In the genomic region with DNA sequence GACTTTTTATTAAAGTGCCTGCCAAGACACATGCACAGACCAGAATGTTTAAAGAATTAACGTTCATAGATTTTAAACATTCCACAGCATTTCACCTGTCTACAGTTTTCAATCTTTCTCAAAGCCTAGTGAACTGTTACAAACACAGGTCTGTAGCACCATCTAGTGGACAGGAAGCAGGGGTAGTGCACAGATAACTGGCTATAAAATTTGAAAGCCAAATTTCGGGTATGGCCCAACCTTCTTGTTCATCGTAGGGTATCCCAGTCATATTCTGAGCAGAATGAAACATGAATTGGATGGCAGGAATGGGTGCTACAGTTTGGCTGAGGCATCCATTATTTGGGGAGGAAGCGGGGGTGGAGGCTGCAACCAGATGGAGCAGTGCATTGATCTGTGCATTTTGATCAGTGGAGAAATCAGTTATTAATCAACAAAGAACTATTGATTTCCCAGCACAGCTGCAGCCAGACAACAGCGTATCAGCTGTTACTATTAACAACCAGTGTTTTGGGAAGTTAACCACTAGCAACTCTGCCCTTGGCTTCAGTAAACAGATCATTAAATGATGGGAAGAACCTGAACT, we compare ENCODE assay signal across 8 cellular contexts. TPM values are rescaled to one million over a fixed set of nuclear protein-coding genes. Genes with fewer than 3 reads are reported as not detected.
DNase-seq lines count a peak whose midpoint lies in the region; ATAC-seq, FAIRE-seq and TF ChIP-seq lines count a peak whose summit lies in the region.

No MANE protein-coding gene starts in this region.

- H3K9me2 ChIP-seq in Karpas-422 (replicated peaks; ENCODE audit: insufficient read depth, low read length), result no peaks in the 10 kb centered on the region

- ATAC-seq in sciatic nerve, result no peak

- H3K4me1 Mint-ChIP-seq in H9, result peaks cover 18% of the 10 kb centered on the region in 2 experiments

- H3K36me3 Mint-ChIP-seq in H9 (ENCODE audit: insufficient read depth in 1 of 3, low read depth in 3 of 3), result no peaks in the 10 kb centered on the region

- CTCF ChIA-PET in H1 (lab: Charles Lee; ENCODE audit: partially characterized antibody), result interaction anchor here (0.6 to 5.6 kb wide), 38 partner anchors 9 to 794 kb away, joined by 3 to 32 read pairs (median 4); a partner anchor contains a TSS

- H3K23ac ChIP-seq in H9 (ENCODE audit: insufficient read length, low read depth, low read length) (no peak overlapping the region), H1 (ENCODE audit: insufficient read length) (no peak overlapping the region)

- no peak overlapping the region for H3K4ac ChIP-seq in H9 (ENCODE audit: low read depth, low read length)
- H3K4ac ChIP-seq in H1 (replicated peaks; ENCODE audit: insufficient read length, low read depth, low read length), result no peak overlapping the region

- H2BK20ac ChIP-seq in H9 (ENCODE audit: low read depth, low read length, poor library complexity, severe bottlenecking), result no peak overlapping the region
- no peak overlapping the region for H2BK20ac ChIP-seq in H1 (ENCODE audit: low read length)

- TF ChIP-seq RAD21 in H1 (IDR thresholded peaks at IDR 0.05 in 1 of 2, conservative IDR thresholded peaks at IDR 0.05 in 1 of 2; ENCODE audit: low read depth in 2 of 2, low read length in 2 of 2), result peak; percentile 92 to 95

- no peak overlapping the region for H3K27ac Mint-ChIP-seq in H9

- H2BK5ac ChIP-seq in H9 (ENCODE audit: insufficient read length, low read length), result no peak overlapping the region
- H2BK5ac ChIP-seq in H1 (ENCODE audit: low read depth, low read length), result no peak overlapping the region

- H3K79me1 ChIP-seq in H9 (ENCODE audit: insufficient read depth, low read depth, low read length, poor library complexity, severe bottlenecking) (no peaks in the 10 kb centered on the region), H1 (ENCODE audit: low read depth, low read length) (no peaks in the 10 kb centered on the region)

- DNase-seq in AG08395 (ENCODE audit: low spot score), result peak; percentile 67
- DNase-seq in GM06990 (ENCODE audit: extremely low read depth, insufficient read length), result peak; percentile 15
- no peak for DNase-seq in H9
- peak; percentile 89 for DNase-seq in Karpas-422
- no peak for DNase-seq in Peyer's patch
- DNase-seq in H1 (ENCODE audit: low read depth in 1 of 2, low spot score in 2 of 2), result no peak
- peak; percentile 58 for DNase-seq in midbrain (lab: John Stamatoyannopoulos, UW)
- DNase-seq in sciatic nerve (ENCODE audit: low spot score), result no peak

- H3K4me3 Mint-ChIP-seq in H9, result no peak overlapping the region

- intact Hi-C loops in sciatic nerve (cut with DNase I), result no loop called here

- H2BK12ac ChIP-seq in H9 (ENCODE audit: insufficient read length, low read depth, low read length) (no peak overlapping the region), H1 (ENCODE audit: low read depth, low read length) (no peak overlapping the region; the same call in 1 of the 2 replicates)

- no peaks in the 10 kb centered on the region for H4K20me1 ChIP-seq in H9 (ENCODE audit: control insufficient read depth, insufficient read depth, insufficient read length)
- no peaks in the 10 kb centered on the region; the same call in 1 of the 2 replicates for H4K20me1 ChIP-seq in Karpas-422 (ENCODE audit: insufficient read depth, low read depth, low read length)
- H4K20me1 ChIP-seq in H1 (replicated peaks in 1 of 2; ENCODE audit: control insufficient read depth in 1 of 2, insufficient read depth in 2 of 2, low read length in 2 of 2), result no peaks in the 10 kb centered on the region

- FAIRE-seq in H1 (lab: Jason Lieb, UNC), result peak; percentile 84

- H3K23me2 ChIP-seq in H9 (ENCODE audit: insufficient read length, low read depth, low read length, poor library complexity, severe bottlenecking) (no peaks in the 10 kb centered on the region), H1 (ENCODE audit: low read depth, low read length) (no peaks in the 10 kb centered on the region; the same call in 1 of the 2 replicates)

- H2AK5ac ChIP-seq in H9 (ENCODE audit: insufficient read length, low read length), result no peak overlapping the region
- H2AK5ac ChIP-seq in H1 (ENCODE audit: low read depth, low read length), result no peak overlapping the region

- TF ChIP-seq CTCF in GM06990 (IDR thresholded peaks at IDR 0.05; ENCODE audit: insufficient read depth, low read length, poor library complexity, severe bottlenecking), result peak; percentile 82
- peak; percentile 87 for TF ChIP-seq CTCF in H9 (conservative IDR thresholded peaks at IDR 0.05)
- TF ChIP-seq CTCF in Peyer's patch (IDR thresholded peaks at IDR 0.05), result peak in 5 of 6 experiments; percentile 1 to 64 (median 62)
- peak in 2 of 3 experiments; percentile 79 to 81; a peak in 3 of 4 replicates for TF ChIP-seq CTCF in H1 (IDR thresholded peaks at IDR 0.05; ENCODE audit: control extremely low read depth in 1 of 3, insufficient read depth in 1 of 3, low read depth in 1 of 3, low read length in 3 of 3)

- H4K5ac ChIP-seq in H9 (ENCODE audit: insufficient read length, low read depth, low read length) (no peak overlapping the region), H1 (ENCODE audit: insufficient read length, low read depth, low read length) (no peak overlapping the region)

- H3K27me3 ChIP-seq in GM06990 (replicated peaks; ENCODE audit: control insufficient read depth, insufficient read depth, low read length) (peaks cover 1% of the 10 kb centered on the region; the same call in 1 of the 2 replicates), H9 (ENCODE audit: insufficient read depth, low read length) (no peaks in the 10 kb centered on the region), Karpas-422 (ENCODE audit: low read length) (no peaks in the 10 kb centered on the region), Peyer's patch (no peaks in the 10 kb centered on the region), H1 (replicated peaks in 1 of 4; ENCODE audit: control insufficient read depth in 3 of 4, extremely low read depth in 1 of 4, insufficient read depth in 3 of 4, low read length in 3 of 4) (no peaks in the 10 kb centered on the region)

- H3K18ac ChIP-seq in H9 (ENCODE audit: insufficient read length, low read depth, low read length) (no peak overlapping the region), H1 (ENCODE audit: extremely low read depth, low read length) (no peak overlapping the region)

- no peak overlapping the region for H3K14ac ChIP-seq in H9 (ENCODE audit: insufficient read depth, low read length)
- H3K14ac ChIP-seq in H1 (ENCODE audit: insufficient read length), result no peak overlapping the region

- TF ChIP-seq POLR2A in Peyer's patch (IDR thresholded peaks at IDR 0.05) (no peak), H1 (IDR thresholded peaks at IDR 0.05; ENCODE audit: control extremely low read depth in 1 of 2, low read depth in 2 of 2, low read length in 2 of 2) (no peak)

- H3K56ac ChIP-seq in H9 (ENCODE audit: insufficient read length, low read depth, low read length), result no peak overlapping the region
- H3K56ac ChIP-seq in H1 (replicated peaks; ENCODE audit: insufficient read length, low read depth, low read length), result no peak overlapping the region

- H2BK15ac ChIP-seq in H9 (ENCODE audit: low read depth, low read length) (no peak overlapping the region), H1 (ENCODE audit: low read length) (0 out of 2 replicates have a peak overlapping the region, but pooled peaks have one; percentile 35)

- no peak overlapping the region for H4K8ac ChIP-seq in H9 (replicated peaks; ENCODE audit: insufficient read length, low read depth, low read length)
- H4K8ac ChIP-seq in H1 (ENCODE audit: extremely low read depth, insufficient read depth, low read length), result no peak overlapping the region

- TF ChIP-seq EP300 in H1 (IDR thresholded peaks at IDR 0.05; ENCODE audit: borderline replicate concordance in 1 of 2, low read depth in 2 of 2, low read length in 2 of 2), result no peak

- H3K4me2 ChIP-seq in H9 (ENCODE audit: insufficient read depth, insufficient read length, low read length) (no peak overlapping the region), Karpas-422 (ENCODE audit: low read depth, low read length, poor library complexity, severe bottlenecking) (no peak overlapping the region), H1 (ENCODE audit: insufficient read depth in 1 of 2, low read depth in 2 of 2, low read length in 2 of 2) (no peak overlapping the region)

- H2AFZ ChIP-seq in H9 (ENCODE audit: low read length) (no peak overlapping the region), Karpas-422 (ENCODE audit: low read length) (no peak overlapping the region), H1 (ENCODE audit: low read length) (no peak overlapping the region)

- H3K79me2 ChIP-seq in H9 (ENCODE audit: insufficient read depth, low read length) (no peaks in the 10 kb centered on the region), Karpas-422 (ENCODE audit: low read length) (no peaks in the 10 kb centered on the region), H1 (ENCODE audit: control insufficient read depth in 1 of 2, insufficient read depth in 2 of 2, low read length in 2 of 2) (no peaks in the 10 kb centered on the region)

- H3K9me3 ChIP-seq in H9 (ENCODE audit: control insufficient read depth, low read depth, low read length) (no peaks in the 10 kb centered on the region), Karpas-422 (ENCODE audit: low read length) (no peaks in the 10 kb centered on the region), Peyer's patch (no peaks in the 10 kb centered on the region), H1 (ENCODE audit: insufficient read depth in 2 of 2, low read depth in 1 of 2, low read length in 1 of 2) (no peaks in the 10 kb centered on the region)

- no peak overlapping the region for H2BK120ac ChIP-seq in H9 (ENCODE audit: low read depth, low read length, poor library complexity, severe bottlenecking)
- no peak overlapping the region for H2BK120ac ChIP-seq in H1 (replicated peaks; ENCODE audit: low read depth, low read length)

- no peaks in the 10 kb centered on the region for H3K36me3 ChIP-seq in GM06990 (ENCODE audit: control insufficient read depth, insufficient read depth, low read length)
- no peaks in the 10 kb centered on the region for H3K36me3 ChIP-seq in Karpas-422 (ENCODE audit: insufficient read depth, low read length)
- H3K36me3 ChIP-seq in Peyer's patch, result no peaks in the 10 kb centered on the region
- no peaks in the 10 kb centered on the region for H3K36me3 ChIP-seq in H1 (ENCODE audit: control insufficient read depth in 2 of 4, insufficient read depth in 4 of 4, low read length in 3 of 4)

- H4K91ac ChIP-seq in H9 (ENCODE audit: insufficient read length, low read depth, low read length), result no peak overlapping the region
- H4K91ac ChIP-seq in H1 (replicated peaks; ENCODE audit: insufficient read length, low read length), result no peak overlapping the region

- no peak overlapping the region for H3K9ac ChIP-seq in H9 (ENCODE audit: extremely low read depth, insufficient read length, low read length)
- H3K9ac ChIP-seq in Karpas-422 (ENCODE audit: low read length), result no peak overlapping the region
- no peak overlapping the region for H3K9ac ChIP-seq in H1 (replicated peaks in 1 of 4; ENCODE audit: extremely low read depth in 1 of 4, low read depth in 3 of 4, low read length in 3 of 4)

- H3K4me1 ChIP-seq in H9 (ENCODE audit: insufficient read depth, low read length), result no peaks in the 10 kb centered on the region; the same call in 1 of the 2 replicates
- H3K4me1 ChIP-seq in Karpas-422 (ENCODE audit: low read length), result no peaks in the 10 kb centered on the region
- no peaks in the 10 kb centered on the region for H3K4me1 ChIP-seq in Peyer's patch
- no peaks in the 10 kb centered on the region; a peak in 2 of 7 replicates for H3K4me1 ChIP-seq in H1 (replicated peaks in 1 of 4; ENCODE audit: control insufficient read depth in 3 of 4, insufficient read depth in 4 of 4, low read length in 3 of 4)

- H3K4me3 ChIP-seq in GM06990 (replicated peaks; ENCODE audit: low read depth, low read length) (no peak overlapping the region), Karpas-422 (ENCODE audit: low read length) (no peak overlapping the region), Peyer's patch (no peak overlapping the region), H1 (ENCODE audit: extremely low read depth in 1 of 4, insufficient read depth in 2 of 4, low read depth in 3 of 4, low read length in 4 of 4) (no peak overlapping the region)

- WGBS in H9 (ENCODE audit: extremely low coverage, insufficient read length, low lambda C conversion rate), result no CpG with 5 or more reads among the region's 5 CpGs
- 61% methylated on average over 5 of the region's 5 CpGs; no CpG with 5 or more reads in 1 of the 2 experiments for WGBS in H1 (ENCODE audit: extremely low coverage in 1 of 2, insufficient coverage in 1 of 2, insufficient read length in 1 of 2, insufficient replicate concordance in 2 of 2, low coverage in 1 of 2, low lambda C conversion rate in 2 of 2, missing lambda C conversion rate in 1 of 2), 2 experiments

- POLR2A ChIA-PET in H1 (lab: Charles Lee; ENCODE audit: partially characterized antibody), result interaction anchor here (0.5 kb wide), 1 partner anchor 345 kb away, joined by 3 read pairs; a partner anchor contains a TSS

- no peak overlapping the region for H3K27ac ChIP-seq in H9 (ENCODE audit: insufficient read length, low read depth, low read length)
- H3K27ac ChIP-seq in Karpas-422 (ENCODE audit: low read length), result no peak overlapping the region
- H3K27ac ChIP-seq in Peyer's patch, result no peak overlapping the region
- H3K27ac ChIP-seq in H1 (ENCODE audit: low read depth, low read length), result no peak overlapping the region

- no peak overlapping the region for H3T11ph ChIP-seq in H9 (ENCODE audit: low read length)

- no peaks in the 10 kb centered on the region for H3K9me3 Mint-ChIP-seq in H9

- no peaks in the 10 kb centered on the region for H3K27me3 Mint-ChIP-seq in H9 (ENCODE audit: low read depth)

RNA-seq across cellular contexts. Expression of a gene that starts 56.1 kb away (rescaled TPM):
- total RNA-seq in H9 (2021), result 0.22 and 0.24 TPM in 2 replicates
- not detected in 2 replicates for total RNA-seq in Karpas-422 (2014; rRNA removed; shearing (Covaris generic); ENCODE audit: low replicate concordance)
- total RNA-seq in Peyer's patch, result not detected
- total RNA-seq in H1 (2021; fragmentation: NEBNext Ultra II Directional; extraction: Animal tissue kit (Norgen Biotek cat#: 25700)), result 1.8 and 1.9 TPM in 2 replicates
- 0.47 and 0.83 TPM in 2 replicates for polyA plus RNA-seq in H1 (2011; rRNA removed)
- 0.57 TPM for polyA plus RNA-seq in H1 (2011; cell fraction: cytosol; rRNA removed)
- 0.91 TPM for polyA plus RNA-seq in H1 (2011; cell fraction: nucleus; rRNA removed)
- polyA plus RNA-seq in H1 (2012, experiment 1 of 2), result 0.69 to 1.4 TPM (median 0.86 TPM) in 4 replicates
- polyA plus RNA-seq in H1 (2012, experiment 2 of 2), result 0.16 TPM
- 1.6 TPM for polyA plus RNA-seq in H1 (2013, experiment 1 of 2)
- 1.4 TPM for polyA plus RNA-seq in H1 (2013, experiment 2 of 2)
- 0.82 and 1.2 TPM in 2 replicates for polyA minus RNA-seq in H1 (2011; rRNA and poly(A)+ RNA removed)
- polyA minus RNA-seq in H1 (2011; cell fraction: cytosol; rRNA and poly(A)+ RNA removed), result 0.51 TPM
- polyA minus RNA-seq in H1 (2011; cell fraction: nucleus; rRNA and poly(A)+ RNA removed), result 2.1 TPM
- not detected for total RNA-seq in sciatic nerve

Comparison
In these comparisons a context has a peak if more than half of its experiments do, and no peak if none do; other contexts are left out.
1. DNase-seq: peak in AG08395 (single experiment), GM06990 (single experiment), Karpas-422 (single experiment) and midbrain (single experiment); none in H9 (single experiment), Peyer's patch (0 of 3), H1 (0 of 2) and sciatic nerve (single experiment).
2. Peak in every context shown above with its lines, with median percentiles within 50 percentile points of each other: CTCF ChIP-seq.